In genomic region chr10:69338133-69338456, GRCh38 we compare ENCODE assay signal across 1 cellular context.
TF ChIP-seq lines count a peak whose summit lies in the region.

No MANE protein-coding gene starts in this region.

TF ChIP-seq in GM23338, 12 proteins besides CTCF, POLR2A, EP300 and RAD21:
- no peak for TF ChIP-seq ZNF462 (CRISPR knock-in tag; IDR thresholded peaks at IDR 0.05)
- no peak for TF ChIP-seq NANOG (IDR thresholded peaks at IDR 0.05; ENCODE audit: borderline replicate concordance)
- no peak for TF ChIP-seq ZNF114 (CRISPR knock-in tag; IDR thresholded peaks at IDR 0.05)
- no peak for TF ChIP-seq STAT1 (IDR thresholded peaks at IDR 0.05; ENCODE audit: unreplicated experiment)
- no peak for TF ChIP-seq JUNB (IDR thresholded peaks at IDR 0.05; ENCODE audit: unreplicated experiment)
